15 cellular contexts compared by ENCODE assay signal in genomic region chr12:70275045-70275444, GRCh38.
"Had no signal": no experiment of that assay in that cellular context is flagged by ENCODE, and none has a peak within 500 bp of the region (broad histone marks: within the 10 kb centered on the region; RNA-seq: fewer than 3 reads in every experiment).

No MANE protein-coding gene starts in this region.

- H3K27ac Mint-ChIP-seq: activated CD4-positive, alpha-beta memory T cell treated with anti-CD3 and anti-CD28 coated beads, Interleukin-2, amount 10 ng/mL, durations not matched to agents 7 days and 5 days; neural progenitor cell had no signal

- H3K27me3 ChIP-seq: ascending aorta, esophagus squamous epithelium, neural progenitor cell, pancreas, tibial artery had no signal

- H3K27ac ChIP-seq: ascending aorta, esophagus squamous epithelium, neural progenitor cell, pancreas, tibial artery had no signal

- H3K27me3 Mint-ChIP-seq: activated CD4-positive, alpha-beta memory T cell treated with anti-CD3 and anti-CD28 coated beads, Interleukin-2, amount 10 ng/mL, durations not matched to agents 7 days and 5 days had no signal

- H3K4me1 Mint-ChIP-seq: neural progenitor cell had no signal

- H3K36me3 ChIP-seq: ascending aorta, pancreas, tibial artery had no signal

- H3K4me3 Mint-ChIP-seq: activated CD4-positive, alpha-beta memory T cell treated with anti-CD3 and anti-CD28 coated beads, Interleukin-2, amount 10 ng/mL, durations not matched to agents 7 days and 5 days; neural progenitor cell had no signal

- H3K9ac ChIP-seq: neural progenitor cell had no signal

- H3K4me3 ChIP-seq: ascending aorta, esophagus squamous epithelium, neural progenitor cell, pancreas, tibial artery had no signal

- H3K9me3 Mint-ChIP-seq: activated CD4-positive, alpha-beta memory T cell treated with anti-CD3 and anti-CD28 coated beads, Interleukin-2, amount 10 ng/mL, durations not matched to agents 7 days and 5 days had no signal

- ATAC-seq: left lobe of liver, pancreas had no signal

- H3K9me3 ChIP-seq: ascending aorta, esophagus squamous epithelium, pancreas, tibial artery had no signal

- H3K4me2 ChIP-seq: neural progenitor cell had no signal

- DNase-seq: activated CD4-positive, alpha-beta memory T cell treated with anti-CD3 and anti-CD28 coated beads, Interleukin-2, amount 10 ng/mL, durations not matched to agents 7 days and 5 days; activated effector memory CD4-positive, alpha-beta T cell treated with Interleukin-2 at 50 U/mL for 16 hours; esophagus squamous epithelium; foreskin fibroblast; head of caudate nucleus; islet precursor cell; mammary epithelial cell; pancreas; stimulated activated CD4-positive, alpha-beta T cell treated with anti-CD3 and anti-CD28 coated beads, Interleukin-15, amount 100 ng/mL, for 24 hours; stimulated activated CD4-positive, alpha-beta T cell treated with anti-CD3 and anti-CD28 coated beads, Interleukin-4, amount 100 ng/mL, for 4 hours; T-helper 9 cell; tibial artery had no signal
